ENCODE assay signal across 17 cellular contexts in the genomic region with DNA sequence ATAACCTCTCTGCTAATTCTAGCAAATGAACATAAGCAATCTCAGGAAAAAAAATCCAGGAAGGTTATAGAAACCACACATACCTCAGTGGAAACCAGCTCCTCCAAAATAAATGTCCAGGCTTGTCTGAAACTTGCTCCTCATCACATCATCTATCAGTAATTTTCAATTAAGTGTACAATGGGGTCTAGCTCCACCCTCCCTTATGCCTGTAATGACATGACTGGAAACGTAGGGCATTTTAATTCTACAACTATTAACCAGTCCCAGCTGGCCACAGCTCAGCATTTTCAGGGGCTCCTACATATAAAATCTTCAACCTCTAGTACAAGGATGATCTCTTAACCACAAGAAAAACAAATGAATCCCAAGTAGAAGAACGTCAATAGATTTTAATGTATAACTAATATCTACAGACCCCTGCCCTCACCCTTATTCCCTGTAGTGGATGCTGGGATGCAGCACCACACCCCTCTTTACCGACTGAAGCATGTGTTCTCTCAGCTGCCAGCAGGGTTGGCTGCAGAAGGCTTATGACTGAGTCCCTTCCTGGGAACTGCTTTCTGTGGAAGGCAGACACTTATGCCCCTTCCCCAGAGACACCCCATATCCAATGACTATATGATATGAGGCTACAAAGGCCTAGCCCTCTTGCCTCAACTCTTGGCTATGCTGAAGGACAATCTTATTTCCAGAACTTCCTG. TPM values are rescaled to one million over a fixed set of nuclear protein-coding genes. Genes with fewer than 3 reads are reported as not detected.
"Had no signal": no experiment of that assay in that cellular context is flagged by ENCODE, and none has a peak within 500 bp of the region (broad histone marks: within the 10 kb centered on the region; RNA-seq: fewer than 3 reads in every experiment).

No MANE protein-coding gene starts in this region.

- H3K4me3 Mint-ChIP-seq: activated CD4-positive, alpha-beta T cell treated with anti-CD3 and anti-CD28 coated beads, Interleukin-2, amount 10 ng/mL, durations not matched to agents 24 days and 14 days; dendritic cell treated with granulocyte-macrophage colony-stimulating factor and Interleukin-4, amounts not matched to agents 40 ng/mL and 50 ng/mL, for 4 days; effector memory CD8-positive, alpha-beta T cell; natural killer cell had no signal

- H3K27ac ChIP-seq: body of pancreas, heart left ventricle, upper lobe of left lung had no signal

- H3K4me3 ChIP-seq: body of pancreas, heart left ventricle, upper lobe of left lung had no signal

- H3K4me1 ChIP-seq: body of pancreas, heart left ventricle, upper lobe of left lung had no signal

- H3K4me1 Mint-ChIP-seq: activated CD4-positive, alpha-beta T cell treated with anti-CD3 and anti-CD28 coated beads, Interleukin-2, amount 10 ng/mL, durations not matched to agents 24 days and 14 days; natural killer cell had no signal

- H3K36me3 ChIP-seq: heart left ventricle, upper lobe of left lung had no signal

- H3K36me3 Mint-ChIP-seq: activated naive CD4-positive, alpha-beta T cell treated with anti-CD3 and anti-CD28 coated beads, Interleukin-2, amount 50 U/mL, for 72 hours; natural killer cell had no signal

- H3K9me3 Mint-ChIP-seq: activated CD4-positive, alpha-beta T cell treated with anti-CD3 and anti-CD28 coated beads, Interleukin-2, amount 10 ng/mL, durations not matched to agents 24 days and 14 days; activated naive CD4-positive, alpha-beta T cell treated with anti-CD3 and anti-CD28 coated beads, Interleukin-2, amount 50 U/mL, for 72 hours; activated T-helper 2 cell treated with anti-CD3 and anti-CD28 coated beads, Interferon-gamma antibody, Interleukin-2, Interleukin-4, amounts not matched to agents 10 μg/mL and 5 μg/mL and 100 μg/mL, durations not matched to agents 14 hours and 24 hours and 36 hours; dendritic cell treated with granulocyte-macrophage colony-stimulating factor and Interleukin-4, amounts not matched to agents 40 ng/mL and 50 ng/mL, for 4 days; effector memory CD8-positive, alpha-beta T cell; natural killer cell had no signal

- DNase-seq: activated CD4-positive, alpha-beta T cell treated with anti-CD3 and anti-CD28 coated beads, Interleukin-2, amount 10 ng/mL, durations not matched to agents 24 days and 14 days; amniotic stem cell; body of pancreas; cerebellar nuclear complex; effector memory CD8-positive, alpha-beta T cell; foreskin melanocyte; heart left ventricle; natural killer cell; occipital lobe; stimulated activated CD4-positive, alpha-beta T cell treated with anti-CD3 and anti-CD28 coated beads, Interleukin-12 subunit alpha, Interleukin-12 subunit beta, amount 100 ng/mL, for 4 hours; stimulated activated naive CD4-positive, alpha-beta T cell; substantia nigra; T-helper 1 cell; upper lobe of left lung had no signal

- H3K27me3 Mint-ChIP-seq: effector memory CD8-positive, alpha-beta T cell had no signal

- H3K9me3 ChIP-seq: body of pancreas, heart left ventricle, upper lobe of left lung had no signal

- ATAC-seq: activated naive CD4-positive, alpha-beta T cell treated with anti-CD3 and anti-CD28 coated beads, Interleukin-2, amount 50 U/mL, for 72 hours; body of pancreas; effector memory CD8-positive, alpha-beta T cell; heart left ventricle; natural killer cell had no signal

- H3K27ac Mint-ChIP-seq: activated CD4-positive, alpha-beta T cell treated with anti-CD3 and anti-CD28 coated beads, Interleukin-2, amount 10 ng/mL, durations not matched to agents 24 days and 14 days; activated naive CD4-positive, alpha-beta T cell treated with anti-CD3 and anti-CD28 coated beads, Interleukin-2, amount 50 U/mL, for 72 hours; activated T-helper 2 cell treated with anti-CD3 and anti-CD28 coated beads, Interferon-gamma antibody, Interleukin-2, Interleukin-4, amounts not matched to agents 10 μg/mL and 5 μg/mL and 100 μg/mL, durations not matched to agents 14 hours and 24 hours and 36 hours; dendritic cell treated with granulocyte-macrophage colony-stimulating factor and Interleukin-4, amounts not matched to agents 40 ng/mL and 50 ng/mL, for 4 days; effector memory CD8-positive, alpha-beta T cell; natural killer cell had no signal

- H3K27me3 ChIP-seq: body of pancreas, heart left ventricle, upper lobe of left lung had no signal

RNA-seq across cellular contexts. Expression of gene TSSK1B, which starts 6.8 kb away (rescaled TPM):
- total RNA-seq: activated CD4-positive, alpha-beta T cell treated with anti-CD3 and anti-CD28 coated beads, Interleukin-2, amount 10 ng/mL, durations not matched to agents 24 days and 14 days; activated naive CD4-positive, alpha-beta T cell treated with anti-CD3 and anti-CD28 coated beads, Interleukin-2, amount 50 U/mL, for 72 hours; activated T-helper 2 cell treated with anti-CD3 and anti-CD28 coated beads, Interferon-gamma antibody, Interleukin-2, Interleukin-4, amounts not matched to agents 10 μg/mL and 5 μg/mL and 100 μg/mL, durations not matched to agents 14 hours and 24 hours and 36 hours; body of pancreas; heart left ventricle; natural killer cell had no signal
- polyA plus RNA-seq: heart left ventricle had no signal
